In the genomic region with DNA sequence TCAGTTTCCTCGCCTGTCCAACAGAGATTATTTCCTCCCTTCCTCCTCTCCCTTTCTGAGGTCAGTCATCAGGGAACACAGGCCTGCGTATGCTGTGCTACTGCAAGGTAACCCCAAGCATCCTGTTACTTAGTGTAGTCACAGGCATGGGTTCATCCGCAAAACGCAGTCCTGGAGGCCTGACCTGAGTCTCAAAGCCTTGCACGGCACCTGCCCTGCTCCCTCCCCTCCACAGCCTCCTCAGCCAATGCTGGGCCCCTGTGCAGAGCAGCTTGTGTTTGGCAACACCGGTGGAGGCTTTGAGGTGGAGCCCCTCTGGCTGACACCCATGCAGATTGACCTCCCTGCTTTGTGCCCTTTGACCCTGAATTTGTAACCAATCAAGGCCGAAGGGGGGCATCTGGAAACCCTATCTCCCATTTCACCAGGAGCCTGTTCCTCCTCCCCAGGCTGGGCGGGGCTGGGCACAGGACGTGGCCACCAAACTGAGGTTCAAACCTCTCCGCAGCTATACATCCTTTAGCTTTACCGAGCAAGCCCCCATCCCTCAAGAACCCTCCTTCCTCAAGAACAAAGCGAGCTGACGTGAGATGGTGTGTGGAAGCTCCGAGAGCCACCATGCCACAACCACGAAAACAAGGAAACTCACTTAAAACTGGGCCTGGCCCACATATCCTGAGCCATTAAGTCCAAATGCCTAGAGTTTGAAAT, we compare ENCODE assay signal across 22 cellular contexts. TPM values are rescaled to one million over a fixed set of nuclear protein-coding genes. Genes with fewer than 3 reads are reported as not detected.
DNase-seq lines count a peak whose midpoint lies in the region; ATAC-seq and TF ChIP-seq lines count a peak whose summit lies in the region.
"Had no signal": no experiment of that assay in that cellular context is flagged by ENCODE, and none has a peak within 500 bp of the region (broad histone marks: within the 10 kb centered on the region; RNA-seq: fewer than 3 reads in every experiment).

No MANE protein-coding gene starts in this region.

- peak overlapping the region; percentile 91 for H3K27ac Mint-ChIP-seq in activated CD8-positive, alpha-beta T cell treated with anti-CD3 and anti-CD28 coated beads, Interleukin-2, amount 10 ng/mL, durations not matched to agents 7 days and 5 days
- no peak overlapping the region for H3K27ac Mint-ChIP-seq in activated CD8-positive, alpha-beta T cell treated with anti-CD3 and anti-CD28 coated beads for 36 hours
- H3K27ac Mint-ChIP-seq in naive thymus-derived CD8-positive, alpha-beta T cell, result peak overlapping the region in 8 of 10 donors; percentile 15 to 64 (median 46)

- peaks cover 43% of the 10 kb centered on the region for H3K4me1 Mint-ChIP-seq in activated CD8-positive, alpha-beta T cell treated with anti-CD3 and anti-CD28 coated beads, Interleukin-2, amount 10 ng/mL, durations not matched to agents 7 days and 5 days (ENCODE audit: low read depth)
- peaks cover 5% of the 10 kb centered on the region for H3K4me1 Mint-ChIP-seq in activated CD8-positive, alpha-beta T cell treated with anti-CD3 and anti-CD28 coated beads for 36 hours (ENCODE audit: low read depth)
- peaks cover 0 to 12% (median 4%) of the 10 kb centered on the region in 4 donors for H3K4me1 Mint-ChIP-seq in naive thymus-derived CD8-positive, alpha-beta T cell

- CTCF ChIA-PET in activated CD8-positive, alpha-beta T cell treated with anti-CD3 and anti-CD28 coated beads, Interleukin-2, amount 10 ng/mL, durations not matched to agents 7 days and 5 days (lab: Charles Lee), result interaction anchor here (1.0 to 1.4 kb wide), 5 partner anchors 14 to 120 kb away, joined by 3 to 6 read pairs (median 3); no protein-coding TSS in a partner anchor
- CTCF ChIA-PET in activated CD8-positive, alpha-beta T cell treated with anti-CD3 and anti-CD28 coated beads for 36 hours (lab: Charles Lee), result interaction anchor here (2.3 to 4.3 kb wide), 2 partner anchors 10 to 14 kb away, joined by 6 to 19 read pairs; no protein-coding TSS in a partner anchor

- intact Hi-C loops in activated CD8-positive, alpha-beta T cell treated with anti-CD3 and anti-CD28 coated beads for 36 hours (cut with micrococcal nuclease), result no loop called here

- peak; percentile 54 for ATAC-seq in activated CD8-positive, alpha-beta T cell treated with anti-CD3 and anti-CD28 coated beads, Interleukin-2, amount 10 ng/mL, durations not matched to agents 7 days and 5 days
- ATAC-seq in activated CD8-positive, alpha-beta T cell treated with anti-CD3 and anti-CD28 coated beads for 36 hours, result no peak
- ATAC-seq in RWPE2 (ENCODE audit: low read depth), result no peak
- ATAC-seq in naive thymus-derived CD8-positive, alpha-beta T cell, result peak in 1 of 2 donors; percentile 62
- ATAC-seq: left cardiac atrium had no signal

- no peak overlapping the region for H3K4me3 Mint-ChIP-seq in activated CD8-positive, alpha-beta T cell treated with anti-CD3 and anti-CD28 coated beads, Interleukin-2, amount 10 ng/mL, durations not matched to agents 7 days and 5 days
- H3K4me3 Mint-ChIP-seq in activated CD8-positive, alpha-beta T cell treated with anti-CD3 and anti-CD28 coated beads for 36 hours, result no peak overlapping the region
- H3K4me3 Mint-ChIP-seq in naive thymus-derived CD8-positive, alpha-beta T cell, result no peak overlapping the region

- H3K27me3 ChIP-seq in RWPE2 (ENCODE audit: insufficient read depth, poor library complexity, severe bottlenecking), result no peaks in the 10 kb centered on the region
- H3K27me3 ChIP-seq: cardiac muscle cell, esophagus squamous epithelium, spleen, vagina had no signal

- POLR2A ChIA-PET in activated CD8-positive, alpha-beta T cell treated with anti-CD3 and anti-CD28 coated beads, Interleukin-2, amount 10 ng/mL, durations not matched to agents 7 days and 5 days (lab: Charles Lee), result interaction anchor here (0.6 kb wide), 1 partner anchor 14 kb away, joined by 3 read pairs; no protein-coding TSS in a partner anchor
- POLR2A ChIA-PET in activated CD8-positive, alpha-beta T cell treated with anti-CD3 and anti-CD28 coated beads for 36 hours (lab: Charles Lee), result interaction anchor here (1.1 to 1.8 kb wide), 5 partner anchors 11 to 104 kb away, joined by 3 to 5 read pairs (median 3); no protein-coding TSS in a partner anchor
- POLR2A ChIA-PET in naive thymus-derived CD8-positive, alpha-beta T cell (lab: Charles Lee), result no interaction called here

- peaks cover 96% of the 10 kb centered on the region for H3K36me3 ChIP-seq in RWPE2 (ENCODE audit: low read depth)

- DNase-seq in activated CD8-positive, alpha-beta T cell treated with anti-CD3 and anti-CD28 coated beads, Interleukin-2, amount 10 ng/mL, durations not matched to agents 7 days and 5 days, result peak; percentile 72
- DNase-seq in activated CD8-positive, alpha-beta T cell treated with anti-CD3 and anti-CD28 coated beads for 36 hours, result no peak
- DNase-seq in D341Med (ENCODE audit: low spot score) (peak; percentile 23), RWPE2 (ENCODE audit: low spot score) (peak; percentile 33), NCI-H1105 treated with DMSO at 0.1 percent for 48 hours (lab: John Stamatoyannopoulos, UW) (no peak), NCI-H524 treated with DMSO at 0.1 percent for 48 hours (lab: John Stamatoyannopoulos, UW) (no peak), ureter (ENCODE audit: low spot score) (no peak)
- DNase-seq in naive thymus-derived CD8-positive, alpha-beta T cell, result peak in 1 of 10 donors; percentile 13
- DNase-seq: activated CD4-positive, alpha-beta T cell treated with anti-CD3 and anti-CD28 coated beads for 48 hours; activated T-cell treated with anti-CD3 and anti-CD28 coated beads, Interleukin-2, amount 50 U/mL, for 48 hours; amniotic stem cell; DMS153; effector CD4-positive, alpha-beta T cell; esophagus squamous epithelium; GDM1; left cardiac atrium; NCI-H1048; NCI-H2029 treated with DMSO at 0.1 percent for 48 hours; NCI-H446 treated with DMSO at 0.1 percent for 48 hours; spleen had no signal

- H3K27ac ChIP-seq in RWPE2 (ENCODE audit: poor library complexity, severe bottlenecking), result peak overlapping the region; percentile 4
- H3K27ac ChIP-seq: cardiac muscle cell, vagina had no signal

- H3K9me3 ChIP-seq in RWPE2 (ENCODE audit: severe bottlenecking), result no peaks in the 10 kb centered on the region
- H3K9me3 ChIP-seq: esophagus squamous epithelium, spleen, vagina had no signal

- peaks cover 56% of the 10 kb centered on the region for H3K36me3 Mint-ChIP-seq in activated CD8-positive, alpha-beta T cell treated with anti-CD3 and anti-CD28 coated beads, Interleukin-2, amount 10 ng/mL, durations not matched to agents 7 days and 5 days (ENCODE audit: low read depth)
- peaks cover 22% of the 10 kb centered on the region for H3K36me3 Mint-ChIP-seq in activated CD8-positive, alpha-beta T cell treated with anti-CD3 and anti-CD28 coated beads for 36 hours (ENCODE audit: low read depth)
- H3K36me3 Mint-ChIP-seq in naive thymus-derived CD8-positive, alpha-beta T cell, result peaks cover 0 to 67% (median 12%) of the 10 kb centered on the region in 3 donors

- peaks cover 33% of the 10 kb centered on the region for H3K4me1 ChIP-seq in RWPE2 (ENCODE audit: insufficient read depth, poor library complexity, severe bottlenecking)

- no peaks in the 10 kb centered on the region for H3K27me3 Mint-ChIP-seq in activated CD8-positive, alpha-beta T cell treated with anti-CD3 and anti-CD28 coated beads, Interleukin-2, amount 10 ng/mL, durations not matched to agents 7 days and 5 days (ENCODE audit: low read depth)
- H3K27me3 Mint-ChIP-seq in activated CD8-positive, alpha-beta T cell treated with anti-CD3 and anti-CD28 coated beads for 36 hours, result no peaks in the 10 kb centered on the region
- H3K27me3 Mint-ChIP-seq in naive thymus-derived CD8-positive, alpha-beta T cell, result no peaks in the 10 kb centered on the region

- H3K4me3 ChIP-seq in RWPE2 (ENCODE audit: severe bottlenecking), result no peak overlapping the region
- H3K4me3 ChIP-seq: cardiac muscle cell, esophagus squamous epithelium, spleen, vagina had no signal

- TF ChIP-seq CTCF in activated CD8-positive, alpha-beta T cell treated with anti-CD3 and anti-CD28 coated beads for 36 hours (IDR thresholded peaks at IDR 0.05), result no peak
- no peak for TF ChIP-seq CTCF in RWPE2 (IDR thresholded peaks at IDR 0.05; ENCODE audit: poor library complexity, severe bottlenecking)

- H3K9me3 Mint-ChIP-seq in activated CD8-positive, alpha-beta T cell treated with anti-CD3 and anti-CD28 coated beads, Interleukin-2, amount 10 ng/mL, durations not matched to agents 7 days and 5 days (ENCODE audit: insufficient read depth), result no peaks in the 10 kb centered on the region
- H3K9me3 Mint-ChIP-seq in activated CD8-positive, alpha-beta T cell treated with anti-CD3 and anti-CD28 coated beads for 36 hours, result no peaks in the 10 kb centered on the region
- no peaks in the 10 kb centered on the region for H3K9me3 Mint-ChIP-seq in naive thymus-derived CD8-positive, alpha-beta T cell

RNA-seq across cellular contexts. Expression of a gene that starts 21.5 kb away (rescaled TPM):
- 100 to 1,000 TPM; 315 to 323 TPM for total RNA-seq in activated CD8-positive, alpha-beta T cell treated with anti-CD3 and anti-CD28 coated beads, Interleukin-2, amount 10 ng/mL, durations not matched to agents 7 days and 5 days
- total RNA-seq in activated CD8-positive, alpha-beta T cell treated with anti-CD3 and anti-CD28 coated beads for 36 hours, result 100 to 1,000 TPM; 397 to 417 TPM
- total RNA-seq in naive thymus-derived CD8-positive, alpha-beta T cell, result 10 to 100 TPM; 93.9 to 97.0 TPM
- 10 to 100 TPM; 51.1 to 73.1 (median 69.7) TPM for polyA plus RNA-seq in naive thymus-derived CD8-positive, alpha-beta T cell
- total RNA-seq in ureter, result 194 TPM

Comparison
In these comparisons a context has a peak if more than half of its experiments do, and no peak if none do; other contexts are left out.
1. DNase-seq: peak in activated CD8-positive, alpha-beta T cell treated with anti-CD3 and anti-CD28 coated beads, Interleukin-2, amount 10 ng/mL, durations not matched to agents 7 days and 5 days (single experiment), D341Med (single experiment) and RWPE2 (single experiment); none in activated CD8-positive, alpha-beta T cell treated with anti-CD3 and anti-CD28 coated beads for 36 hours (single experiment), NCI-H1105 treated with DMSO at 0.1 percent for 48 hours (single experiment), NCI-H524 treated with DMSO at 0.1 percent for 48 hours (single experiment) and ureter (single experiment).